In genomic region chr1:99700020-99700419, GRCh38 we compare ENCODE assay signal across 26 cellular contexts. TPM values are rescaled to one million over a fixed set of nuclear protein-coding genes. Genes with fewer than 3 reads are reported as not detected.
DNase-seq lines count a peak whose midpoint lies in the region; ATAC-seq and FAIRE-seq lines count a peak whose summit lies in the region.
"Had no signal": no experiment of that assay in that cellular context is flagged by ENCODE, and none has a peak within 500 bp of the region (broad histone marks: within the 10 kb centered on the region; RNA-seq: fewer than 3 reads in every experiment).

No MANE protein-coding gene starts in this region.

- peaks cover 27 to 44% (median 37%) of the 10 kb centered on the region in 5 donors for H3K27me3 Mint-ChIP-seq in naive thymus-derived CD4-positive, alpha-beta T cell
- peaks cover 24% of the 10 kb centered on the region for H3K27me3 Mint-ChIP-seq in activated naive CD8-positive, alpha-beta T cell treated with anti-CD3 and anti-CD28 coated beads for 36 hours

- POLR2A ChIA-PET in naive thymus-derived CD4-positive, alpha-beta T cell (lab: Charles Lee), result no interaction called here

- no peak overlapping the region for H3K27ac Mint-ChIP-seq in naive thymus-derived CD4-positive, alpha-beta T cell
- no peak overlapping the region for H3K27ac Mint-ChIP-seq in activated naive CD8-positive, alpha-beta T cell treated with anti-CD3 and anti-CD28 coated beads for 36 hours

- H3K36me3 ChIP-seq in adipocyte (ENCODE audit: control insufficient read depth, insufficient read depth, low read length, severe bottlenecking), result peaks cover 8% of the 10 kb centered on the region
- H3K36me3 ChIP-seq in naive thymus-derived CD4-positive, alpha-beta T cell (ENCODE audit: control insufficient read depth in 2 of 3, insufficient read depth in 3 of 3, low read length in 3 of 3), result no peaks in the 10 kb centered on the region

- H3K9me3 ChIP-seq in adipocyte (ENCODE audit: control insufficient read depth, low read length), result no peaks in the 10 kb centered on the region
- H3K9me3 ChIP-seq in naive thymus-derived CD4-positive, alpha-beta T cell (ENCODE audit: control insufficient read depth in 2 of 3, low read length in 3 of 3), result no peaks in the 10 kb centered on the region
- H3K9me3 ChIP-seq: SK-N-SH had no signal

- no peak overlapping the region for H3K9ac ChIP-seq in adipocyte (ENCODE audit: low read length)
- H3K9ac ChIP-seq: SK-N-SH had no signal

- peaks cover 0 to 2% (median 0%) of the 10 kb centered on the region in 11 donors for H3K9me3 Mint-ChIP-seq in naive thymus-derived CD4-positive, alpha-beta T cell
- H3K9me3 Mint-ChIP-seq in activated naive CD8-positive, alpha-beta T cell treated with anti-CD3 and anti-CD28 coated beads for 36 hours, result no peaks in the 10 kb centered on the region

- H3K4me1 Mint-ChIP-seq in naive thymus-derived CD4-positive, alpha-beta T cell, result peaks cover 5 to 14% (median 10%) of the 10 kb centered on the region in 7 donors
- no peaks in the 10 kb centered on the region for H3K4me1 Mint-ChIP-seq in activated naive CD8-positive, alpha-beta T cell treated with anti-CD3 and anti-CD28 coated beads for 36 hours

- peak; percentile 50 for ATAC-seq in naive thymus-derived CD4-positive, alpha-beta T cell
- ATAC-seq: PC-3 had no signal

- peaks cover 16% of the 10 kb centered on the region for H3K4me1 ChIP-seq in adipocyte (ENCODE audit: control insufficient read depth, insufficient read depth, low read length)
- peaks cover 0 to 7% of the 10 kb centered on the region in 2 donors for H3K4me1 ChIP-seq in naive thymus-derived CD4-positive, alpha-beta T cell (ENCODE audit: control insufficient read depth in 2 of 2, insufficient read depth in 2 of 2, low read length in 2 of 2)

- CTCF ChIA-PET in naive thymus-derived CD4-positive, alpha-beta T cell (lab: Charles Lee), result no interaction called here

- no peaks in the 10 kb centered on the region for H3K27me3 ChIP-seq in adipocyte (replicated peaks; ENCODE audit: control insufficient read depth, insufficient read depth, low read length)
- H3K27me3 ChIP-seq in naive thymus-derived CD4-positive, alpha-beta T cell (ENCODE audit: control insufficient read depth in 2 of 2, insufficient read depth in 2 of 2, low read length in 2 of 2), result peaks cover 0 to 4% of the 10 kb centered on the region in 2 donors

- no peak overlapping the region for H3K4me3 Mint-ChIP-seq in naive thymus-derived CD4-positive, alpha-beta T cell
- no peak overlapping the region for H3K4me3 Mint-ChIP-seq in activated naive CD8-positive, alpha-beta T cell treated with anti-CD3 and anti-CD28 coated beads for 36 hours

- H3K27ac ChIP-seq in naive thymus-derived CD4-positive, alpha-beta T cell (ENCODE audit: low read depth, low read length), result no peak overlapping the region
- H3K27ac ChIP-seq: C4-2B had no signal

- intact Hi-C loops in naive thymus-derived CD4-positive, alpha-beta T cell (cut with micrococcal nuclease), result loop anchor here in 1 of 2 donors (10.0 kb wide), 1 partner anchor 705 kb away; no protein-coding TSS in a partner anchor

- FAIRE-seq in GM19239 (lab: Jason Lieb, UNC), result peak; percentile 21
- FAIRE-seq: A204.1, D721Med, H54 had no signal

- peak overlapping the region; percentile 26 for H3K4me3 ChIP-seq in adipocyte (ENCODE audit: low read length)
- H3K4me3 ChIP-seq in naive thymus-derived CD4-positive, alpha-beta T cell (ENCODE audit: low read length), result no peak overlapping the region

- no peaks in the 10 kb centered on the region for H3K36me3 Mint-ChIP-seq in naive thymus-derived CD4-positive, alpha-beta T cell
- no peaks in the 10 kb centered on the region for H3K36me3 Mint-ChIP-seq in activated naive CD8-positive, alpha-beta T cell treated with anti-CD3 and anti-CD28 coated beads for 36 hours

- DNase-seq in GM19239 (ENCODE audit: insufficient read length, low spot score), result no peak
- DNase-seq in NOMO-1 treated with DMSO at 0.1 percent for 48 hours (lab: John Stamatoyannopoulos, UW; ENCODE audit: unreplicated experiment), result peak; percentile 92
- DNase-seq in adipocyte (ENCODE audit: low read depth), result peak; percentile 62
- no peak for DNase-seq in naive thymus-derived CD4-positive, alpha-beta T cell
- DNase-seq in stimulated activated CD4-positive, alpha-beta T cell treated with anti-CD3 and anti-CD28 coated beads, Interleukin-15, amount 100 ng/mL, for 24 hours, result no peak
- DNase-seq in activated naive CD8-positive, alpha-beta T cell treated with anti-CD3 and anti-CD28 coated beads for 36 hours, result no peak
- DNase-seq in mesenteric fat pad (ENCODE audit: low spot score), result no peak
- DNase-seq: DMS53; GDM1; Kasumi-1; MM.1S; NCI-H1105 treated with DMSO at 0.1 percent for 48 hours; NCI-H2081; NCI-H2171; NCI-H345; NCI-H524; NCI-H774; NK-92 treated with Interleukin-12 subunit alpha and Interleukin-12 subunit beta, amount 100 ng/mL, for 24 hours; PC-3; RPMI8226; SHP77; SK-N-SH had no signal

RNA-seq across cellular contexts. Expression of gene PALMD, which starts 54.1 kb away (rescaled TPM):
- total RNA-seq in naive thymus-derived CD4-positive, alpha-beta T cell, result not detected
- not detected for polyA plus RNA-seq in naive thymus-derived CD4-positive, alpha-beta T cell
- total RNA-seq in activated naive CD8-positive, alpha-beta T cell treated with anti-CD3 and anti-CD28 coated beads for 36 hours, result not detected
- total RNA-seq in mesenteric fat pad, result 212 TPM

Comparison
In these comparisons a context has a peak if more than half of its experiments do, and no peak if none do; other contexts are left out.
1. DNase-seq: peak in NOMO-1 treated with DMSO at 0.1 percent for 48 hours (single experiment) and adipocyte (single experiment); none in GM19239 (single experiment), naive thymus-derived CD4-positive, alpha-beta T cell (0 of 9), stimulated activated CD4-positive, alpha-beta T cell treated with anti-CD3 and anti-CD28 coated beads, Interleukin-15, amount 100 ng/mL, for 24 hours (single experiment), activated naive CD8-positive, alpha-beta T cell treated with anti-CD3 and anti-CD28 coated beads for 36 hours (single experiment) and mesenteric fat pad (single experiment).
2. RNA of gene PALMD, which starts 54.1 kb away (total RNA-seq): 212 TPM in mesenteric fat pad (single experiment); not detected in naive thymus-derived CD4-positive, alpha-beta T cell and not detected in activated naive CD8-positive, alpha-beta T cell treated with anti-CD3 and anti-CD28 coated beads for 36 hours; every median in the first group is over 100 times any median in the second.